In genomic region chr9:98944130-98945074, GRCh38 we compare ENCODE assay signal across 8 cellular contexts. TPM values are rescaled to one million over a fixed set of nuclear protein-coding genes. Genes with fewer than 3 reads are reported as not detected.
DNase-seq lines count a peak whose midpoint lies in the region; ATAC-seq, FAIRE-seq and TF ChIP-seq lines count a peak whose summit lies in the region.

No MANE protein-coding gene starts in this region.

- H3K27me3 ChIP-seq in astrocyte (ENCODE audit: insufficient read depth, low read length) = peaks cover 87% of the 10 kb centered on the region
- peaks cover 26 to 59% of the 10 kb centered on the region in 2 donors for H3K27me3 ChIP-seq in left lung
- no peaks in the 10 kb centered on the region for H3K27me3 ChIP-seq in tibial artery
- H3K27me3 ChIP-seq in Caco-2 (replicated peaks; ENCODE audit: control insufficient read depth, insufficient read depth, low read length) = no peaks in the 10 kb centered on the region; the same call in 1 of the 2 replicates

- FAIRE-seq in astrocyte (lab: Jason Lieb, UNC) = no peak

- H3K27ac Mint-ChIP-seq in activated CD4-positive, alpha-beta memory T cell treated with anti-CD3 and anti-CD28 coated beads for 36 hours = no peak overlapping the region
- no peak overlapping the region for H3K27ac Mint-ChIP-seq in activated CD4-positive, alpha-beta memory T cell treated with anti-CD3 and anti-CD28 coated beads, Interleukin-2, amount 10 ng/mL, durations not matched to agents 7 days and 5 days
- H3K27ac Mint-ChIP-seq in astrocyte (ENCODE audit: unreplicated experiment) = no peak overlapping the region
- H3K27ac Mint-ChIP-seq in Caco-2 (ENCODE audit: unreplicated experiment) = no peak overlapping the region

- peaks cover 49% of the 10 kb centered on the region for H3K27me3 Mint-ChIP-seq in activated CD4-positive, alpha-beta memory T cell treated with anti-CD3 and anti-CD28 coated beads for 36 hours
- peaks cover 69% of the 10 kb centered on the region for H3K27me3 Mint-ChIP-seq in activated CD4-positive, alpha-beta memory T cell treated with anti-CD3 and anti-CD28 coated beads, Interleukin-2, amount 10 ng/mL, durations not matched to agents 7 days and 5 days
- H3K27me3 Mint-ChIP-seq in astrocyte (ENCODE audit: low read depth, unreplicated experiment) (peaks cover 75% of the 10 kb centered on the region), Caco-2 (ENCODE audit: insufficient read depth, unreplicated experiment) (peaks cover 3% of the 10 kb centered on the region)

- peaks cover 7% of the 10 kb centered on the region for H3K4me1 Mint-ChIP-seq in activated CD4-positive, alpha-beta memory T cell treated with anti-CD3 and anti-CD28 coated beads for 36 hours (ENCODE audit: low read depth)
- H3K4me1 Mint-ChIP-seq in activated CD4-positive, alpha-beta memory T cell treated with anti-CD3 and anti-CD28 coated beads, Interleukin-2, amount 10 ng/mL, durations not matched to agents 7 days and 5 days = peaks cover 11% of the 10 kb centered on the region
- H3K4me1 Mint-ChIP-seq in astrocyte (ENCODE audit: low read depth, unreplicated experiment) (no peaks in the 10 kb centered on the region), Caco-2 (ENCODE audit: low read depth, unreplicated experiment) (no peaks in the 10 kb centered on the region)

- peaks cover 10% of the 10 kb centered on the region for H3K4me1 ChIP-seq in astrocyte (ENCODE audit: insufficient read depth, low read length)
- H3K4me1 ChIP-seq in left lung = peaks cover 2 to 18% of the 10 kb centered on the region in 2 donors
- H3K4me1 ChIP-seq in tibial artery = peaks cover 0 to 53% (median 10%) of the 10 kb centered on the region in 4 donors
- no peaks in the 10 kb centered on the region for H3K4me1 ChIP-seq in Caco-2

- H3K4me3 ChIP-seq in astrocyte (ENCODE audit: insufficient read depth, low read depth, low read length) = peak overlapping the region; percentile 37
- peak overlapping the region; percentile 34 to 40 for H3K4me3 ChIP-seq in left lung
- peak overlapping the region; percentile 68 to 88 for H3K4me3 ChIP-seq in tibial artery
- no peak overlapping the region for H3K4me3 ChIP-seq in Caco-2 (ENCODE audit: low read depth, low read length)

- no TSS peak for BruUV-seq in Caco-2 (replicated peaks; lab: Mats Ljungman, UMichigan)

- no peaks in the 10 kb centered on the region for H4K20me1 ChIP-seq in astrocyte (ENCODE audit: insufficient read depth, low read length)

- peak overlapping the region; percentile 67 for H2AFZ ChIP-seq in astrocyte (ENCODE audit: low read depth, low read length)

- intact Hi-C loops in activated CD4-positive, alpha-beta memory T cell treated with anti-CD3 and anti-CD28 coated beads for 36 hours (cut with micrococcal nuclease) = no loop called here
- intact Hi-C loops in left lung (cut with DNase I) = no loop called here
- intact Hi-C loops in tibial artery (cut with DNase I; ENCODE audit: low total_unique reads) = no loop called here
- intact Hi-C loops in Caco-2 (cut with micrococcal nuclease; ENCODE audit: unreplicated experiment) = no loop called here

- no peaks in the 10 kb centered on the region for H3K36me3 ChIP-seq in astrocyte (ENCODE audit: insufficient read depth, low read length)
- no peaks in the 10 kb centered on the region for H3K36me3 ChIP-seq in left lung
- H3K36me3 ChIP-seq in tibial artery = no peaks in the 10 kb centered on the region
- no peaks in the 10 kb centered on the region for H3K36me3 ChIP-seq in Caco-2 (ENCODE audit: control insufficient read depth, insufficient read depth, low read length)

- no peak for DNase-seq in activated CD4-positive, alpha-beta memory T cell treated with anti-CD3 and anti-CD28 coated beads for 36 hours
- no peak for DNase-seq in activated CD4-positive, alpha-beta memory T cell treated with anti-CD3 and anti-CD28 coated beads, Interleukin-2, amount 10 ng/mL, durations not matched to agents 7 days and 5 days
- DNase-seq in astrocyte (ENCODE audit: low read depth) (no peak), left lung (peak in 1 of 2 donors; percentile 83), tibial artery (peak in 1 of 2 donors; percentile 79), Caco-2 (no peak), islet precursor cell (no peak)

- no peak for TF ChIP-seq CTCF in astrocyte (IDR thresholded peaks at IDR 0.05; ENCODE audit: insufficient read depth, low read depth, low read length)
- TF ChIP-seq CTCF in left lung (IDR thresholded peaks at IDR 0.05) = no peak
- TF ChIP-seq CTCF in tibial artery (IDR thresholded peaks at IDR 0.05) = no peak
- TF ChIP-seq CTCF in Caco-2 (IDR thresholded peaks at IDR 0.05; ENCODE audit: insufficient read depth in 1 of 2, low read depth in 1 of 2, low read length in 1 of 2, severe bottlenecking in 1 of 2, unreplicated experiment in 1 of 2) = no peak

- ATAC-seq in left lung = peak; percentile 34
- ATAC-seq in GM18511 (IDR thresholded peaks at IDR 0.05; ENCODE audit: unreplicated experiment) = no peak

- H3K27ac ChIP-seq in astrocyte (ENCODE audit: low read depth, low read length) (no peak overlapping the region), left lung (peak overlapping the region in 1 of 2 donors; percentile 26), tibial artery (peak overlapping the region; percentile 85 to 90)

- POLR2A ChIA-PET in activated CD4-positive, alpha-beta memory T cell treated with anti-CD3 and anti-CD28 coated beads for 36 hours (lab: Charles Lee) = no interaction called here
- POLR2A ChIA-PET in activated CD4-positive, alpha-beta memory T cell treated with anti-CD3 and anti-CD28 coated beads, Interleukin-2, amount 10 ng/mL, durations not matched to agents 7 days and 5 days (lab: Charles Lee) = no interaction called here
- POLR2A ChIA-PET in Caco-2 (lab: Charles Lee) = no interaction called here

- peak overlapping the region; percentile 85 for H3K4me2 ChIP-seq in astrocyte (ENCODE audit: low read length)

- H3K9me3 ChIP-seq in astrocyte (ENCODE audit: insufficient read depth, low read depth, low read length) (no peaks in the 10 kb centered on the region), left lung (no peaks in the 10 kb centered on the region), tibial artery (no peaks in the 10 kb centered on the region), Caco-2 (no peaks in the 10 kb centered on the region)

- H3K79me2 ChIP-seq in astrocyte (ENCODE audit: insufficient read depth, low read length) = no peaks in the 10 kb centered on the region

- no peaks in the 10 kb centered on the region for H3K9me3 Mint-ChIP-seq in activated CD4-positive, alpha-beta memory T cell treated with anti-CD3 and anti-CD28 coated beads for 36 hours
- H3K9me3 Mint-ChIP-seq in activated CD4-positive, alpha-beta memory T cell treated with anti-CD3 and anti-CD28 coated beads, Interleukin-2, amount 10 ng/mL, durations not matched to agents 7 days and 5 days = no peaks in the 10 kb centered on the region
- H3K9me3 Mint-ChIP-seq in astrocyte (ENCODE audit: unreplicated experiment) = peaks cover 3% of the 10 kb centered on the region
- H3K9me3 Mint-ChIP-seq in Caco-2 (ENCODE audit: unreplicated experiment) = no peaks in the 10 kb centered on the region

- no peak overlapping the region for H3K9ac ChIP-seq in astrocyte (ENCODE audit: low read length)

- CTCF ChIA-PET in activated CD4-positive, alpha-beta memory T cell treated with anti-CD3 and anti-CD28 coated beads for 36 hours (lab: Charles Lee) = no interaction called here
- CTCF ChIA-PET in activated CD4-positive, alpha-beta memory T cell treated with anti-CD3 and anti-CD28 coated beads, Interleukin-2, amount 10 ng/mL, durations not matched to agents 7 days and 5 days (lab: Charles Lee) = interaction anchor here (1.1 kb wide), 1 partner anchor 31 kb away, joined by 3 read pairs; no protein-coding TSS in a partner anchor
- CTCF ChIA-PET in Caco-2 (lab: Charles Lee) = no interaction called here

- no peaks in the 10 kb centered on the region for H3K36me3 Mint-ChIP-seq in activated CD4-positive, alpha-beta memory T cell treated with anti-CD3 and anti-CD28 coated beads for 36 hours
- H3K36me3 Mint-ChIP-seq in activated CD4-positive, alpha-beta memory T cell treated with anti-CD3 and anti-CD28 coated beads, Interleukin-2, amount 10 ng/mL, durations not matched to agents 7 days and 5 days (ENCODE audit: low read depth) = no peaks in the 10 kb centered on the region
- H3K36me3 Mint-ChIP-seq in astrocyte (ENCODE audit: low read depth, unreplicated experiment) (no peaks in the 10 kb centered on the region), Caco-2 (ENCODE audit: insufficient read depth, unreplicated experiment) (no peaks in the 10 kb centered on the region)

- H3K4me3 Mint-ChIP-seq in activated CD4-positive, alpha-beta memory T cell treated with anti-CD3 and anti-CD28 coated beads for 36 hours = peak overlapping the region; percentile 23
- no peak overlapping the region for H3K4me3 Mint-ChIP-seq in activated CD4-positive, alpha-beta memory T cell treated with anti-CD3 and anti-CD28 coated beads, Interleukin-2, amount 10 ng/mL, durations not matched to agents 7 days and 5 days
- H3K4me3 Mint-ChIP-seq in astrocyte (ENCODE audit: unreplicated experiment) (peak overlapping the region; percentile 82), Caco-2 (ENCODE audit: unreplicated experiment) (no peak overlapping the region)

RNA-seq across cellular contexts. Expression of gene COL15A1, which starts 0.7 kb away (rescaled TPM):
- total RNA-seq in activated CD4-positive, alpha-beta memory T cell treated with anti-CD3 and anti-CD28 coated beads for 36 hours = under 1 TPM; 0.12 to 0.14 TPM
- total RNA-seq in activated CD4-positive, alpha-beta memory T cell treated with anti-CD3 and anti-CD28 coated beads, Interleukin-2, amount 10 ng/mL, durations not matched to agents 7 days and 5 days = under 1 TPM; 0.30 to 0.33 TPM
- 5.6 and 11.7 TPM in 2 replicates for total RNA-seq in astrocyte
- 10 to 100 TPM; 42.7 to 58.4 TPM for total RNA-seq in left lung
- not detected in 2 replicates for total RNA-seq in Caco-2 (2022)

Comparison
In these comparisons a context has a peak if more than half of its experiments do, and no peak if none do; other contexts are left out.
1. H3K4me3 Mint-ChIP-seq: peak in activated CD4-positive, alpha-beta memory T cell treated with anti-CD3 and anti-CD28 coated beads for 36 hours (single experiment) and astrocyte (single experiment); none in activated CD4-positive, alpha-beta memory T cell treated with anti-CD3 and anti-CD28 coated beads, Interleukin-2, amount 10 ng/mL, durations not matched to agents 7 days and 5 days (single experiment) and Caco-2 (single experiment).